Comparison of ENCODE assay signal across 14 cellular contexts in the genomic region with DNA sequence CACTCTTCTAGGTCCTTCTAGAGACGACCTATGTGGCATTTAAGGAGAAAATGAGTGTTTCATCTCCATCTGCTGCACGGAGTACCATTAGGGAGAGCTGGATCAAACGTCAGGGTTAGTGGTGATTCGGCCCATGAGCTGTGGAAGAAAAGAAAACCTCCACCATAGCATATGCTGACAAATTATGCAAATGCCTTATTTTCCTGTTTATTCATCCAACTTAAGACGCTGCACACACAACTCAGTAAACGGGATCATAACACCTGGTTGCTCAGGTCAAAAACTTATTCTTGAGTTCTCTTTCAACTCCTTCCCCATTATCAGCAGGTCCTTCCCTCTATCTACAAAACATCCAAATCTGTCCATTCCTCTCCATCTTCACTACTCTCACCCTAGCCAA. TPM values are rescaled to one million over a fixed set of nuclear protein-coding genes. Genes with fewer than 3 reads are reported as not detected.
DNase-seq lines count a peak whose midpoint lies in the region; ATAC-seq and TF ChIP-seq lines count a peak whose summit lies in the region.
"Had no signal": no experiment of that assay in that cellular context is flagged by ENCODE, and none has a peak within 500 bp of the region (broad histone marks: within the 10 kb centered on the region; RNA-seq: fewer than 3 reads in every experiment).

No MANE protein-coding gene starts in this region.

- no peaks in the 10 kb centered on the region for H3K36me3 Mint-ChIP-seq in CD4-positive, CD25-positive, alpha-beta regulatory T cell
- peaks cover 7% of the 10 kb centered on the region for H3K36me3 Mint-ChIP-seq in activated naive CD8-positive, alpha-beta T cell treated with anti-CD3 and anti-CD28 coated beads for 36 hours
- no peaks in the 10 kb centered on the region for H3K36me3 Mint-ChIP-seq in natural killer cell

- peaks cover 32% of the 10 kb centered on the region for H3K4me1 ChIP-seq in CD4-positive, CD25-positive, alpha-beta regulatory T cell (ENCODE audit: control insufficient read depth, insufficient read depth, low read length, poor library complexity, severe bottlenecking)
- H3K4me1 ChIP-seq in HUES64 (ENCODE audit: insufficient read depth, low read length): no peaks in the 10 kb centered on the region
- H3K4me1 ChIP-seq in upper lobe of right lung: peaks cover 16% of the 10 kb centered on the region

- intact Hi-C loops in natural killer cell (cut with micrococcal nuclease) (no loop called here), upper lobe of right lung (cut with DNase I) (no loop called here)

- WGBS in HUES64: 71% methylated on average over 6 of the region's 6 CpGs

- no peaks in the 10 kb centered on the region for H3K9me3 ChIP-seq in CD4-positive, CD25-positive, alpha-beta regulatory T cell (ENCODE audit: control insufficient read depth in 2 of 2, low read length in 2 of 2)
- H3K9me3 ChIP-seq in HUES64 (ENCODE audit: insufficient read depth, low read depth, low read length): no peaks in the 10 kb centered on the region
- H3K9me3 ChIP-seq in upper lobe of right lung: no peaks in the 10 kb centered on the region
- H3K9me3 ChIP-seq: vagina had no signal

- no peaks in the 10 kb centered on the region for H3K36me3 ChIP-seq in CD4-positive, CD25-positive, alpha-beta regulatory T cell (ENCODE audit: control insufficient read depth, insufficient read depth, low read length)
- H3K36me3 ChIP-seq in HUES64 (ENCODE audit: insufficient read depth, low read length) (no peaks in the 10 kb centered on the region), upper lobe of right lung (no peaks in the 10 kb centered on the region)
- H3K36me3 ChIP-seq: vagina had no signal

- peak overlapping the region; percentile 79 to 96 (median 90) for H3K4me3 Mint-ChIP-seq in CD4-positive, CD25-positive, alpha-beta regulatory T cell
- H3K4me3 Mint-ChIP-seq in activated naive CD8-positive, alpha-beta T cell treated with anti-CD3 and anti-CD28 coated beads for 36 hours: peak overlapping the region; percentile 85
- H3K4me3 Mint-ChIP-seq in natural killer cell: peak overlapping the region; percentile 98

- peaks cover 0 to 1% (median 0%) of the 10 kb centered on the region in 7 donors for H3K9me3 Mint-ChIP-seq in CD4-positive, CD25-positive, alpha-beta regulatory T cell
- H3K9me3 Mint-ChIP-seq in activated naive CD8-positive, alpha-beta T cell treated with anti-CD3 and anti-CD28 coated beads for 36 hours: no peaks in the 10 kb centered on the region
- H3K9me3 Mint-ChIP-seq in natural killer cell: no peaks in the 10 kb centered on the region

- no peak overlapping the region for H3K27ac ChIP-seq in CD4-positive, CD25-positive, alpha-beta regulatory T cell (ENCODE audit: insufficient read depth, low read length, poor library complexity, severe bottlenecking)
- no peak overlapping the region for H3K27ac ChIP-seq in HUES64 (ENCODE audit: low read depth, low read length)
- H3K27ac ChIP-seq in upper lobe of right lung: no peak overlapping the region

- H3K9ac ChIP-seq in HUES64 (ENCODE audit: low read depth, low read length): no peak overlapping the region

- H3K27me3 ChIP-seq in CD4-positive, CD25-positive, alpha-beta regulatory T cell (ENCODE audit: control insufficient read depth, insufficient read depth, low read length): no peaks in the 10 kb centered on the region
- H3K27me3 ChIP-seq in HUES64 (ENCODE audit: insufficient read depth, low read length): peaks cover 20% of the 10 kb centered on the region
- no peaks in the 10 kb centered on the region for H3K27me3 ChIP-seq in upper lobe of right lung
- H3K27me3 ChIP-seq: vagina had no signal

- H3K27ac Mint-ChIP-seq in CD4-positive, CD25-positive, alpha-beta regulatory T cell: peak overlapping the region; percentile 75 to 95 (median 93)
- H3K27ac Mint-ChIP-seq in activated naive CD8-positive, alpha-beta T cell treated with anti-CD3 and anti-CD28 coated beads for 36 hours: peak overlapping the region; percentile 12
- peak overlapping the region; percentile 88 to 89 for H3K27ac Mint-ChIP-seq in natural killer cell

- H3K4me3 ChIP-seq in CD4-positive, CD25-positive, alpha-beta regulatory T cell (ENCODE audit: low read depth, low read length): peak overlapping the region; percentile 82
- peak overlapping the region; percentile 80 for H3K4me3 ChIP-seq in HUES64 (ENCODE audit: low read length)
- no peak overlapping the region for H3K4me3 ChIP-seq in upper lobe of right lung

- ATAC-seq in CD4-positive, CD25-positive, alpha-beta regulatory T cell (ENCODE audit: low read depth in 2 of 2): no peak
- ATAC-seq in natural killer cell (no peak), upper lobe of right lung (no peak), HG02970 (IDR thresholded peaks at IDR 0.05; ENCODE audit: low FRiP score, unreplicated experiment) (no peak)

- peaks cover 4% of the 10 kb centered on the region for H3K27me3 Mint-ChIP-seq in CD4-positive, CD25-positive, alpha-beta regulatory T cell
- H3K27me3 Mint-ChIP-seq in activated naive CD8-positive, alpha-beta T cell treated with anti-CD3 and anti-CD28 coated beads for 36 hours: no peaks in the 10 kb centered on the region
- H3K27me3 Mint-ChIP-seq in natural killer cell (ENCODE audit: low read depth in 2 of 2): peaks cover 0 to 5% of the 10 kb centered on the region in 2 donors

- no peak for DNase-seq in CD4-positive, CD25-positive, alpha-beta regulatory T cell
- no peak for DNase-seq in activated naive CD8-positive, alpha-beta T cell treated with anti-CD3 and anti-CD28 coated beads for 36 hours
- DNase-seq in natural killer cell (no peak), NK-92 (lab: John Stamatoyannopoulos, UW; ENCODE audit: unreplicated experiment) (no peak), GM20000 (ENCODE audit: low spot score) (no peak), upper lobe of right lung (no peak)
- DNase-seq: cerebellar nuclear complex, DMS79 treated with DMSO at 0.1 percent for 48 hours, NCI-H187 treated with DMSO at 0.1 percent for 48 hours had no signal

- H3K4me1 Mint-ChIP-seq in CD4-positive, CD25-positive, alpha-beta regulatory T cell: peaks cover 20 to 41% (median 27%) of the 10 kb centered on the region in 4 donors
- H3K4me1 Mint-ChIP-seq in activated naive CD8-positive, alpha-beta T cell treated with anti-CD3 and anti-CD28 coated beads for 36 hours: peaks cover 29% of the 10 kb centered on the region
- H3K4me1 Mint-ChIP-seq in natural killer cell: peaks cover 25 to 39% of the 10 kb centered on the region in 2 donors

- TF ChIP-seq CTCF in natural killer cell (IDR thresholded peaks at IDR 0.05) (no peak), GM20000 (IDR thresholded peaks at IDR 0.05; ENCODE audit: extremely low read depth, missing control alignments) (no peak), upper lobe of right lung (IDR thresholded peaks at IDR 0.05) (no peak)

RNA-seq across cellular contexts. Expression of gene MOSMO, which starts 1.3 kb away (rescaled TPM):
- total RNA-seq in CD4-positive, CD25-positive, alpha-beta regulatory T cell: 13.1 TPM
- 1 to 10 TPM; 3.9 to 5.2 (median 4.1) TPM for polyA plus RNA-seq in CD4-positive, CD25-positive, alpha-beta regulatory T cell
- 10.3 TPM for polyA plus RNA-seq in HUES64 (2013, experiment 1 of 2)
- 9.5 TPM for polyA plus RNA-seq in HUES64 (2013, experiment 2 of 2)
- total RNA-seq in activated naive CD8-positive, alpha-beta T cell treated with anti-CD3 and anti-CD28 coated beads for 36 hours: 1 to 10 TPM; 5.6 TPM
- total RNA-seq in natural killer cell (10 to 100 TPM in 1 of 3 donors, 1 to 10 TPM in 2; 8.6 to 10.3 (median 9.3) TPM), upper lobe of right lung (11.4 TPM)

RNA-seq across cellular contexts. Expression of gene PDZD9, which starts 5.7 kb away (rescaled TPM):
- not detected for total RNA-seq in CD4-positive, CD25-positive, alpha-beta regulatory T cell
- polyA plus RNA-seq in CD4-positive, CD25-positive, alpha-beta regulatory T cell: under 1 TPM in 2 of 4 donors, not detected in 2; 0.22 to 0.28 TPM
- not detected for polyA plus RNA-seq in HUES64 (2013, experiment 1 of 2)
- not detected for polyA plus RNA-seq in HUES64 (2013, experiment 2 of 2)
- total RNA-seq in activated naive CD8-positive, alpha-beta T cell treated with anti-CD3 and anti-CD28 coated beads for 36 hours: not detected
- total RNA-seq in natural killer cell (not detected), upper lobe of right lung (not detected)
- total RNA-seq: activated CD8-positive, alpha-beta memory T cell treated with anti-CD3 and anti-CD28 coated beads for 36 hours; myocyte; vagina had no signal

RNA-seq across cellular contexts. Expression of gene UQCRC2, which starts 53.5 kb away (rescaled TPM):
- 217 TPM for total RNA-seq in CD4-positive, CD25-positive, alpha-beta regulatory T cell
- 100 to 1,000 TPM; 164 to 218 (median 194) TPM for polyA plus RNA-seq in CD4-positive, CD25-positive, alpha-beta regulatory T cell
- polyA plus RNA-seq in HUES64 (2013, experiment 1 of 2): 140 TPM
- polyA plus RNA-seq in HUES64 (2013, experiment 2 of 2): 145 TPM
- 100 to 1,000 TPM; 291 to 306 TPM for total RNA-seq in activated naive CD8-positive, alpha-beta T cell treated with anti-CD3 and anti-CD28 coated beads for 36 hours
- total RNA-seq in natural killer cell: 100 to 1,000 TPM; 162 to 177 (median 177) TPM
- 161 TPM for total RNA-seq in upper lobe of right lung

Comparison
In these comparisons a context has a peak if more than half of its experiments do, and no peak if none do; other contexts are left out.
1. H3K27ac Mint-ChIP-seq: peak in every context shown above with its lines; median percentile 93 in CD4-positive, CD25-positive, alpha-beta regulatory T cell; 88 in natural killer cell; 12 in activated naive CD8-positive, alpha-beta T cell treated with anti-CD3 and anti-CD28 coated beads for 36 hours.